ENCODE assay signal across 8 cellular contexts in the genomic region with DNA sequence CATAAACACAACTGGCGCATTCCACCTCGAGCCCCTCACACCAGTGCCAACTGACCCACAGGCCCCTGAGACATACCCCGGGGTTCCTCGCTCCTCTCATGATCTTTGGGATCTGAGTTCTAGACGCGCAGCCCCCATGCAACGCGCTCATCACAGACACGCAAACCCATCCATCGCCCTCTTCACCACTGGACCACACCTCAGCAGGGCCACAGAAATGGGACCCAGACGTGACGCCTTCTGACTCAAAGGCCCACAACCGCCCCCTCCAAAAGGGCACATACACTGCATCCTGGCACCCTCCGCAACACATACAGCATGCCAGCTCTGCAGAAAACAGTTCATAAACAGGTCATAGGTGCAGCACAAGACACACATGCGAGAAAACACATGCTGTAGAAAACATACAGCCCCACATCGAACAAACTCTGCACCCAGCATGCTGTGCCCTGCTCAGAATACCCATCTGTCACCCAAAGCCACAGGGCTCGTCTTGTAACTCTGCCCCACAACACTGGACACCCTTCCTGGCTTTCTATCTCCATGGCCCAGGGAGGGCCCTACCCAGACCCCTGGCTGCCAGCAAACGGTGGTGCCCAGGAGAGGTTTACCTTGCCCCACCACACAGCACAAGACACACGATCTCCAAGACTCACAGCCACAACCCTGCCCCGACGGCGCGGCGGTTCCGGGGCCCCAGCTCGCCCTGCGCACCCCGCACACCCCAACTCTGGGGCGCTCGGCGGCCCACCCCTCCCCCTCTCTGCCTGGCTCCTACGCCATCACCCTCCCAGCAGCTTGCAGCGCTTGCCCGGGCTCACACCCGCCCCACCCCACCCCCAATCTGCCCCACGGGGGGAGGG. TPM values are rescaled to one million over a fixed set of nuclear protein-coding genes. Genes with fewer than 3 reads are reported as not detected.
A peak's percentile ranks its signal among the peaks of the same experiment; 100 is the strongest.
DNase-seq lines count a peak whose midpoint lies in the region; ATAC-seq and TF ChIP-seq lines count a peak whose summit lies in the region.

No MANE protein-coding gene starts in this region.

- ATAC-seq in SK-N-SH treated with all-trans-retinoic acid at 6 μM for 48 hours (peak; percentile 30), left cardiac atrium (peak; percentile 26 to 43)

- peaks cover 54% of the 10 kb centered on the region for H3K4me1 ChIP-seq in adipocyte (ENCODE audit: control insufficient read depth, insufficient read depth, low read length)

- intact Hi-C loops in left cardiac atrium (cut with DNase I) = no loop called here

- TF ChIP-seq CTCF in GM20000 (IDR thresholded peaks at IDR 0.05; ENCODE audit: extremely low read depth, missing control alignments) = no peak

- peak overlapping the region; percentile 83 for H3K4me3 ChIP-seq in adipocyte (ENCODE audit: low read length)

- peak overlapping the region; percentile 96 for H3K9ac ChIP-seq in adipocyte (ENCODE audit: low read length)

- peaks cover 3% of the 10 kb centered on the region for H3K36me3 ChIP-seq in adipocyte (ENCODE audit: control insufficient read depth, insufficient read depth, low read length, severe bottlenecking)

- no peaks in the 10 kb centered on the region for H3K9me3 ChIP-seq in adipocyte (ENCODE audit: control insufficient read depth, low read length)

- no peaks in the 10 kb centered on the region for H3K27me3 ChIP-seq in adipocyte (replicated peaks; ENCODE audit: control insufficient read depth, insufficient read depth, low read length)

- DNase-seq in GM20000 (ENCODE audit: low spot score) = peak; percentile 78
- peak; percentile 68 for DNase-seq in adipocyte (ENCODE audit: low read depth)
- peak; percentile 58 for DNase-seq in left cardiac atrium
- DNase-seq in pons (ENCODE audit: low spot score) = peak; percentile 43
- no peak for DNase-seq in NCI-H1092 treated with DMSO at 0.1 percent for 48 hours (lab: John Stamatoyannopoulos, UW)
- DNase-seq in islet precursor cell = no peak
- DNase-seq in mucosa of gallbladder (ENCODE audit: low spot score) = no peak

TF ChIP-seq in SK-N-SH treated with all-trans-retinoic acid at 6 μM for 48 hours, 23 proteins besides CTCF, POLR2A, EP300 and RAD21:
- TF ChIP-seq ZNF8 (CRISPR knock-in tag; IDR thresholded peaks at IDR 0.05) = no peak
- TF ChIP-seq ZFP3 (CRISPR knock-in tag; IDR thresholded peaks at IDR 0.05) = 0 out of 2 replicates have a peak, but pooled peaks have one; percentile 15
- TF ChIP-seq, protein P1, sequence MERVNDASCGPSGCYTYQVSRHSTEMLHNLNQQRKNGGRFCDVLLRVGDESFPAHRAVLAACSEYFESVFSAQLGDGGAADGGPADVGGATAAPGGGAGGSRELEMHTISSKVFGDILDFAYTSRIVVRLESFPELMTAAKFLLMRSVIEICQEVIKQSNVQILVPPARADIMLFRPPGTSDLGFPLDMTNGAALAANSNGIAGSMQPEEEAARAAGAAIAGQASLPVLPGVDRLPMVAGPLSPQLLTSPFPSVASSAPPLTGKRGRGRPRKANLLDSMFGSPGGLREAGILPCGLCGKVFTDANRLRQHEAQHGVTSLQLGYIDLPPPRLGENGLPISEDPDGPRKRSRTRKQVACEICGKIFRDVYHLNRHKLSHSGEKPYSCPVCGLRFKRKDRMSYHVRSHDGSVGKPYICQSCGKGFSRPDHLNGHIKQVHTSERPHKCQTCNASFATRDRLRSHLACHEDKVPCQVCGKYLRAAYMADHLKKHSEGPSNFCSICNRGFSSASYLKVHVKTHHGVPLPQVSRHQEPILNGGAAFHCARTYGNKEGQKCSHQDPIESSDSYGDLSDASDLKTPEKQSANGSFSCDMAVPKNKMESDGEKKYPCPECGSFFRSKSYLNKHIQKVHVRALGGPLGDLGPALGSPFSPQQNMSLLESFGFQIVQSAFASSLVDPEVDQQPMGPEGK (CRISPR knock-in tag; IDR thresholded peaks at IDR 0.05; ENCODE audit: borderline replicate concordance) = peak; percentile 57; the same call in 1 of the 2 replicates
- TF ChIP-seq CSRNP3 (CRISPR knock-in tag; IDR thresholded peaks at IDR 0.05) = no peak
- no peak for TF ChIP-seq CSDC2 (CRISPR knock-in tag; IDR thresholded peaks at IDR 0.05)

RNA-seq across cellular contexts. Expression of gene ZBTB4, which starts 0.9 kb away (rescaled TPM):
- total RNA-seq in left cardiac atrium (10 to 100 TPM; 62.1 to 62.2 TPM), mucosa of gallbladder (82.8 TPM)

RNA-seq across cellular contexts. Expression of gene SLC35G6, which starts 2.7 kb away (rescaled TPM):
- total RNA-seq in left cardiac atrium (not detected), mucosa of gallbladder (not detected)

RNA-seq across cellular contexts. Expression of gene POLR2A, which starts 5.7 kb away (rescaled TPM):
- 10 to 100 TPM; 42.8 to 56.9 TPM for total RNA-seq in left cardiac atrium
- 133 TPM for total RNA-seq in mucosa of gallbladder

RNA-seq across cellular contexts. Expression of gene CHRNB1, which starts 33.6 kb away (rescaled TPM):
- total RNA-seq in left cardiac atrium (10 to 100 TPM; 12.4 to 13.8 TPM), mucosa of gallbladder (10.0 TPM)

RNA-seq across cellular contexts. Expression of gene FGF11, which starts 39.2 kb away (rescaled TPM):
- total RNA-seq in left cardiac atrium = 10 to 100 TPM; 20.5 to 24.6 TPM
- total RNA-seq in mucosa of gallbladder = 2.7 TPM

Comparison
In these comparisons a context has a peak if more than half of its experiments do, and no peak if none do; other contexts are left out.
1. DNase-seq: peak in GM20000 (single experiment), adipocyte (single experiment), left cardiac atrium (single experiment) and pons (single experiment); none in NCI-H1092 treated with DMSO at 0.1 percent for 48 hours (single experiment), islet precursor cell (single experiment) and mucosa of gallbladder (single experiment).